Comparison of ENCODE assay signal across 21 cellular contexts in genomic region chr20:32589256-32589655, GRCh38. TPM values are rescaled to one million over a fixed set of nuclear protein-coding genes. Genes with fewer than 3 reads are reported as not detected.
A peak's percentile ranks its signal among the peaks of the same experiment; 100 is the strongest.
DNase-seq lines count a peak whose midpoint lies in the region; ATAC-seq, FAIRE-seq and TF ChIP-seq lines count a peak whose summit lies in the region.
"Had no signal": no experiment of that assay in that cellular context is flagged by ENCODE, and none has a peak within 500 bp of the region (broad histone marks: within the 10 kb centered on the region; RNA-seq: fewer than 3 reads in every experiment).

No MANE protein-coding gene starts in this region.

- peak overlapping the region; percentile 65 for H3K18ac ChIP-seq in neuronal stem cell (ENCODE audit: low read length)

- H3K27ac Mint-ChIP-seq in activated T-helper 17 cell treated with anti-CD3 and anti-CD28 coated beads, Interleukin-2, amount 50 U/mL, for 72 hours: no peak overlapping the region
- H3K27ac Mint-ChIP-seq: progenitor cell of endocrine pancreas had no signal

- no TSS peak for BruUV-seq in K562 (replicated peaks; lab: Mats Ljungman, UMichigan)

- no peak overlapping the region for H4K91ac ChIP-seq in neuronal stem cell (ENCODE audit: low read depth, low read length, poor library complexity)

- no peak for TF ChIP-seq RAD21 in K562 (CRISPR knock-in tag; conservative IDR thresholded peaks at IDR 0.05 in 1 of 2, IDR thresholded peaks at IDR 0.05 in 1 of 2)

- H3K4me2 ChIP-seq in K562 (ENCODE audit: insufficient read depth, low read length) (no peak overlapping the region), neuronal stem cell (ENCODE audit: insufficient read depth, low read length, poor library complexity, severe bottlenecking) (no peak overlapping the region)

- peak overlapping the region; percentile 44 for H2AK5ac ChIP-seq in neuronal stem cell (ENCODE audit: low read depth, low read length)

- no peak overlapping the region for H2BK5ac ChIP-seq in neuronal stem cell (ENCODE audit: low read length)

- no peak overlapping the region for H3K23ac ChIP-seq in neuronal stem cell (ENCODE audit: low read depth, low read length, poor library complexity)

- peaks cover 5% of the 10 kb centered on the region; the same call in 2 of the 3 replicates for H3K79me2 ChIP-seq in K562 (ENCODE audit: control insufficient read depth, insufficient read depth, low read length)

- no peak overlapping the region for H3K27ac ChIP-seq in K562 (ENCODE audit: extremely low read depth, low read depth, low read length)
- no peak overlapping the region for H3K27ac ChIP-seq in neuronal stem cell (replicated peaks; ENCODE audit: low read length)
- H3K27ac ChIP-seq in ovary: no peak overlapping the region
- H3K27ac ChIP-seq: gastrocnemius medialis had no signal

- no peak for TF ChIP-seq CTCF in K562 (IDR thresholded peaks at IDR 0.05 in 2 of 3, conservative IDR thresholded peaks at IDR 0.05 in 1 of 3; ENCODE audit: insufficient read depth in 2 of 3, low read depth in 1 of 3, low read length in 3 of 3)
- no peak for TF ChIP-seq CTCF in ovary (IDR thresholded peaks at IDR 0.05)

- H3K36me3 Mint-ChIP-seq in activated T-helper 17 cell treated with anti-CD3 and anti-CD28 coated beads, Interleukin-2, amount 50 U/mL, for 72 hours (ENCODE audit: low read depth): peaks cover 8% of the 10 kb centered on the region

- H4K20me1 ChIP-seq in K562 (replicated peaks; ENCODE audit: control insufficient read depth, insufficient read depth, low read length): peaks cover 4% of the 10 kb centered on the region; the same call in 1 of the 2 replicates

- H3K9me1 ChIP-seq in K562 (ENCODE audit: control insufficient read depth, insufficient read depth, low read length): peaks cover 4% of the 10 kb centered on the region

- H2BK12ac ChIP-seq in neuronal stem cell (ENCODE audit: low read length): no peak overlapping the region

- H2AFZ ChIP-seq in K562 (ENCODE audit: low read depth, low read length) (no peak overlapping the region), neuronal stem cell (ENCODE audit: low read length) (no peak overlapping the region)

- H3K9me3 ChIP-seq in K562 (replicated peaks; ENCODE audit: control insufficient read depth, insufficient read depth, low read depth, low read length) (no peaks in the 10 kb centered on the region), neuronal stem cell (replicated peaks in 1 of 2; ENCODE audit: control insufficient read depth in 2 of 2, insufficient read depth in 1 of 2, low read depth in 1 of 2, low read length in 2 of 2) (no peaks in the 10 kb centered on the region), HAP-1 (no peaks in the 10 kb centered on the region), ovary (no peaks in the 10 kb centered on the region)
- H3K9me3 ChIP-seq: gastrocnemius medialis, spleen had no signal

- 59% methylated on average over 5 of the region's 5 CpGs for WGBS in K562 (ENCODE audit: insufficient coverage, low coverage, missing lambda C conversion rate)
- WGBS in neuronal stem cell (ENCODE audit: extremely low coverage in 2 of 2, insufficient read length in 2 of 2, insufficient replicate concordance in 1 of 2), 2 donors: no CpG with 5 or more reads among the region's 5 CpGs
- WGBS in ovary, 3 donors: 86 to 91% (median 89%) methylated on average over 4 to 5 of the region's 5 CpGs

- peaks cover 15 to 26% of the 10 kb centered on the region in 2 experiments; a peak in 4 of 5 replicates for H3K4me1 ChIP-seq in K562 (replicated peaks in 1 of 2; ENCODE audit: control insufficient read depth in 2 of 2, insufficient read depth in 2 of 2, low read length in 2 of 2)
- peaks cover 0 to 4% of the 10 kb centered on the region in 2 donors for H3K4me1 ChIP-seq in neuronal stem cell (ENCODE audit: control insufficient read depth in 2 of 2, insufficient read depth in 1 of 2, low read depth in 1 of 2, low read length in 2 of 2)
- H3K4me1 ChIP-seq in HAP-1: no peaks in the 10 kb centered on the region
- peaks cover 3% of the 10 kb centered on the region for H3K4me1 ChIP-seq in ovary (ENCODE audit: insufficient read depth)
- H3K4me1 ChIP-seq: gastrocnemius medialis had no signal

- TF ChIP-seq POLR2A in K562 (conservative IDR thresholded peaks at IDR 0.05) (no peak; the same call in 1 of the 2 replicates), ovary (IDR thresholded peaks at IDR 0.05) (no peak)

- no peak overlapping the region for H2BK15ac ChIP-seq in neuronal stem cell (ENCODE audit: low read length)

- DNase-seq in EH (ENCODE audit: low read depth): peak; percentile 60
- peak; percentile 36 for DNase-seq in LoVo (ENCODE audit: low spot score)
- no peak for DNase-seq in K562 (ENCODE audit: extremely low read depth in 1 of 4, low spot score in 3 of 4)
- no peak for DNase-seq in neuronal stem cell (ENCODE audit: low spot score)
- DNase-seq in HAP-1 (ENCODE audit: low spot score in 2 of 2): no peak
- DNase-seq in ovary: no peak
- DNase-seq: activated gamma-delta T cell; anterior cingulate cortex; CD8-positive, alpha-beta memory T cell; gastrocnemius medialis; NCI-H1092; NCI-H2107; NCI-H748 treated with DMSO at 0.1 percent for 48 hours; spleen; stimulated activated naive CD4-positive, alpha-beta T cell; T-helper 1 cell; trophoblast cell had no signal

- no peak overlapping the region for H3K4me3 Mint-ChIP-seq in activated T-helper 17 cell treated with anti-CD3 and anti-CD28 coated beads, Interleukin-2, amount 50 U/mL, for 72 hours

- no peak for ATAC-seq in K562
- no peak for ATAC-seq in activated T-helper 17 cell treated with anti-CD3 and anti-CD28 coated beads, Interleukin-2, amount 50 U/mL, for 72 hours (replicated peaks)
- ATAC-seq: activated CD4-positive, CD25-positive, alpha-beta regulatory T cell treated with anti-CD3 and anti-CD28 coated beads, Interleukin-2, amount 50 U/mL, for 24 hours; gastrocnemius medialis had no signal

- no peaks in the 10 kb centered on the region for H3K27me3 Mint-ChIP-seq in activated T-helper 17 cell treated with anti-CD3 and anti-CD28 coated beads, Interleukin-2, amount 50 U/mL, for 72 hours

- peak overlapping the region in 1 of 2 experiments; percentile 47; a peak in 2 of 4 replicates for H3K9ac ChIP-seq in K562 (ENCODE audit: insufficient read depth in 1 of 2, low read depth in 2 of 2, low read length in 2 of 2)
- no peak overlapping the region for H3K9ac ChIP-seq in neuronal stem cell (ENCODE audit: low read depth, low read length, poor library complexity)

- H3K4me3 ChIP-seq in K562 (no peak overlapping the region), neuronal stem cell (ENCODE audit: low read length in 2 of 2) (no peak overlapping the region), HAP-1 (no peak overlapping the region), ovary (no peak overlapping the region)
- H3K4me3 ChIP-seq: gastrocnemius medialis, spleen had no signal

- no peaks in the 10 kb centered on the region for H3K9me3 Mint-ChIP-seq in activated T-helper 17 cell treated with anti-CD3 and anti-CD28 coated beads, Interleukin-2, amount 50 U/mL, for 72 hours
- H3K9me3 Mint-ChIP-seq: CD8-positive, alpha-beta memory T cell had no signal

- peaks cover 14% of the 10 kb centered on the region for H3K4me1 Mint-ChIP-seq in activated T-helper 17 cell treated with anti-CD3 and anti-CD28 coated beads, Interleukin-2, amount 50 U/mL, for 72 hours

- POLR2A ChIA-PET in K562 (lab: Yijun Ruan, JAX): interaction anchor here (0.7 to 1.4 kb wide), 3 partner anchors 14 to 48 kb away, joined by 3 read pairs; no protein-coding TSS in a partner anchor

- no peak overlapping the region for H3K4ac ChIP-seq in neuronal stem cell (ENCODE audit: low read length)

- no peak overlapping the region for H3K14ac ChIP-seq in neuronal stem cell (ENCODE audit: low read length)

- no peak overlapping the region for H4K8ac ChIP-seq in neuronal stem cell (ENCODE audit: low read depth, low read length)

- in situ Hi-C loops in K562 (cut with MboI): no loop called here
- in situ Hi-C loops in HAP-1 (cut with MboI; ENCODE audit: low sequenced_read_pairs): no loop called here

- no peaks in the 10 kb centered on the region for H3K27me3 ChIP-seq in K562 (ENCODE audit: control insufficient read depth in 2 of 2, insufficient read depth in 2 of 2, low read length in 2 of 2)
- H3K27me3 ChIP-seq in neuronal stem cell (ENCODE audit: control insufficient read depth in 3 of 3, insufficient read depth in 3 of 3, low read depth in 1 of 3, low read length in 3 of 3): peaks cover 0 to 54% (median 17%) of the 10 kb centered on the region in 3 experiments
- peaks cover 10% of the 10 kb centered on the region for H3K27me3 ChIP-seq in HAP-1 (ENCODE audit: low read depth)
- no peaks in the 10 kb centered on the region for H3K27me3 ChIP-seq in ovary

- H3K36me3 ChIP-seq in K562 (ENCODE audit: control insufficient read depth, insufficient read depth, low read length) (no peaks in the 10 kb centered on the region), neuronal stem cell (replicated peaks in 1 of 2; ENCODE audit: control insufficient read depth in 2 of 2, insufficient read depth in 2 of 2, low read length in 2 of 2) (no peaks in the 10 kb centered on the region), HAP-1 (replicated peaks) (no peaks in the 10 kb centered on the region), ovary (no peaks in the 10 kb centered on the region)
- H3K36me3 ChIP-seq: gastrocnemius medialis, spleen had no signal

- intact Hi-C loops in K562 (cut with micrococcal nuclease) (no loop called here), ovary (cut with DNase I) (no loop called here)

- TF ChIP-seq EP300 in K562 (IDR thresholded peaks at IDR 0.05; ENCODE audit: low read length): no peak
- TF ChIP-seq EP300 in ovary (IDR thresholded peaks at IDR 0.05): no peak

- no peak overlapping the region for H2BK120ac ChIP-seq in neuronal stem cell (ENCODE audit: low read depth, low read length)

- FAIRE-seq in K562 (lab: Jason Lieb, UNC): no peak
- FAIRE-seq: endometrium had no signal

- no peaks in the 10 kb centered on the region for H3K79me1 ChIP-seq in neuronal stem cell (ENCODE audit: low read depth, low read length)

- CTCF ChIA-PET in K562 (lab: Yijun Ruan, JAX; ENCODE audit: low intra/inter-chr PET ratio): no interaction called here

RNA-seq across cellular contexts. Expression of gene NOL4L, which starts 4.1 kb away (rescaled TPM):
- 83.7 and 101 TPM in 2 replicates for total RNA-seq in K562 (2011; cell fraction: chromatin; rRNA removed; ENCODE audit: low replicate concordance)
- total RNA-seq in K562 (2011; cell fraction: nucleolus; rRNA removed): 37.2 and 38.4 TPM in 2 replicates
- total RNA-seq in K562 (2011; cell fraction: nucleoplasm; rRNA removed): 54.0 and 63.1 TPM in 2 replicates
- total RNA-seq in K562 (2014; rRNA removed): 14.8 and 17.9 TPM in 2 replicates
- total RNA-seq in K562 (2014; rRNA removed; fragmentation: Illumina TruSeq; extraction: Trizol): 9.7 and 10.6 TPM in 2 replicates
- total RNA-seq in K562 (2015; rRNA removed; fragmentation: Illumina TruSeq; extraction: Trizol): 13.8 and 14.1 TPM in 2 replicates
- 33.2 and 36.2 TPM in 2 replicates for total RNA-seq in K562 (2021)
- polyA plus RNA-seq in K562 (2011; rRNA removed): 11.6 and 15.4 TPM in 2 replicates
- polyA plus RNA-seq in K562 (2011; cell fraction: cytosol; rRNA removed): 9.9 and 14.8 TPM in 2 replicates
- polyA plus RNA-seq in K562 (2011; cell fraction: nucleus; rRNA removed): 42.8 and 74.6 TPM in 2 replicates
- polyA plus RNA-seq in K562 (2012): 15.9 and 17.9 TPM in 2 replicates
- polyA plus RNA-seq in K562 (2014; fragmentation: Illumina TruSeq; extraction: Trizol): 14.8 and 16.0 TPM in 2 replicates
- polyA plus RNA-seq in K562 (2014; fragmentation: Nextera tagmentation; extraction: Ambion mirVana): 1 to 10 TPM; 5.1 to 6.6 TPM
- 13.6 and 15.9 TPM in 2 replicates for polyA plus RNA-seq in K562 (2014; rRNA removed)
- polyA minus RNA-seq in K562 (2011; rRNA and poly(A)+ RNA removed): 10.1 and 11.5 TPM in 2 replicates
- 15.5 and 25.2 TPM in 2 replicates for polyA minus RNA-seq in K562 (2011; cell fraction: cytosol; rRNA and poly(A)+ RNA removed)
- polyA minus RNA-seq in K562 (2011; cell fraction: nucleus; rRNA and poly(A)+ RNA removed): 17.2 and 19.1 TPM in 2 replicates
- 27.2 TPM for polyA plus RNA-seq in neuronal stem cell (2013, experiment 1 of 2)
- polyA plus RNA-seq in neuronal stem cell (2013, experiment 2 of 2): 27.3 TPM
- total RNA-seq in activated T-helper 17 cell treated with anti-CD3 and anti-CD28 coated beads, Interleukin-2, amount 50 U/mL, for 72 hours: 10 to 100 TPM in 1 of 2 donors, 1 to 10 TPM in 1; 9.9 to 28.5 TPM
- 10 to 100 TPM in 5 of 7 donors, 1 to 10 TPM in 2; 3.3 to 17.1 (median 10.7) TPM for total RNA-seq in ovary
- 1 to 10 TPM; 3.8 to 7.6 TPM for polyA plus RNA-seq in ovary

Comparison
In these comparisons a context has a peak if more than half of its experiments do, and no peak if none do; other contexts are left out.
1. DNase-seq: peak in EH (single experiment) and LoVo (single experiment); none in K562 (0 of 4), neuronal stem cell (single experiment), HAP-1 (0 of 2) and ovary (0 of 5).